26 cellular contexts compared by ENCODE assay signal in genomic region chr10:104247513-104248146, GRCh38. TPM values are rescaled to one million over a fixed set of nuclear protein-coding genes. Genes with fewer than 3 reads are reported as not detected.
DNase-seq lines count a peak whose midpoint lies in the region; ATAC-seq and TF ChIP-seq lines count a peak whose summit lies in the region.
"Had no signal": no experiment of that assay in that cellular context is flagged by ENCODE, and none has a peak within 500 bp of the region (broad histone marks: within the 10 kb centered on the region; RNA-seq: fewer than 3 reads in every experiment).

No MANE protein-coding gene starts in this region.

- WGBS in upper lobe of left lung, 2 donors, result 58 to 67% methylated on average over 3 of the region's 3 CpGs

- CTCF ChIA-PET in activated naive CD4-positive, alpha-beta T cell treated with anti-CD3 and anti-CD28 coated beads for 36 hours (lab: Charles Lee), result interaction anchor here (1.0 to 1.3 kb wide), 2 partner anchors 26 to 27 kb away, joined by 3 to 5 read pairs; no protein-coding TSS in a partner anchor

- intact Hi-C loops in activated naive CD4-positive, alpha-beta T cell treated with anti-CD3 and anti-CD28 coated beads for 36 hours (cut with micrococcal nuclease), result no loop called here
- intact Hi-C loops in tibial artery (cut with DNase I; ENCODE audit: low total_unique reads), result no loop called here

- H3K9me3 Mint-ChIP-seq in activated naive CD4-positive, alpha-beta T cell treated with anti-CD3 and anti-CD28 coated beads for 36 hours, result no peaks in the 10 kb centered on the region
- peaks cover 13% of the 10 kb centered on the region for H3K9me3 Mint-ChIP-seq in T-helper 1 cell treated with Interleukin-12 subunit alpha and Interleukin-12 subunit beta and Interleukin-4 antibody, amounts not matched to agents 30 μg/mL and 1 μg/mL, for 36 hours
- peaks cover 0 to 2% (median 0%) of the 10 kb centered on the region in 9 donors for H3K9me3 Mint-ChIP-seq in naive thymus-derived CD8-positive, alpha-beta T cell
- H3K9me3 Mint-ChIP-seq: CD8-positive, alpha-beta memory T cell had no signal

- H3K4me1 ChIP-seq in upper lobe of left lung (no peaks in the 10 kb centered on the region), tibial artery (no peaks in the 10 kb centered on the region)

- H3K36me3 ChIP-seq in upper lobe of left lung (no peaks in the 10 kb centered on the region), tibial artery (no peaks in the 10 kb centered on the region)
- H3K36me3 ChIP-seq: HAP-1 had no signal

- no peaks in the 10 kb centered on the region for H3K9me3 ChIP-seq in upper lobe of left lung
- no peaks in the 10 kb centered on the region for H3K9me3 ChIP-seq in tibial artery

- peak overlapping the region in 3 of 4 donors; percentile 2 to 57 (median 31) for H3K27ac ChIP-seq in upper lobe of left lung
- no peak overlapping the region for H3K27ac ChIP-seq in tibial artery

- H3K4me3 Mint-ChIP-seq in activated naive CD4-positive, alpha-beta T cell treated with anti-CD3 and anti-CD28 coated beads for 36 hours, result no peak overlapping the region
- H3K4me3 Mint-ChIP-seq in T-helper 1 cell treated with Interleukin-12 subunit alpha and Interleukin-12 subunit beta and Interleukin-4 antibody, amounts not matched to agents 30 μg/mL and 1 μg/mL, for 36 hours, result no peak overlapping the region
- no peak overlapping the region for H3K4me3 Mint-ChIP-seq in naive thymus-derived CD8-positive, alpha-beta T cell
- H3K4me3 Mint-ChIP-seq: CD8-positive, alpha-beta memory T cell; IgD-negative memory B cell; mesothelial cell of epicardium; neural crest cell had no signal

- TF ChIP-seq EP300 in upper lobe of left lung (IDR thresholded peaks at IDR 0.05), result no peak

- TF ChIP-seq CTCF in upper lobe of left lung (IDR thresholded peaks at IDR 0.05), result no peak
- no peak for TF ChIP-seq CTCF in tibial artery (IDR thresholded peaks at IDR 0.05)

- peaks cover 11% of the 10 kb centered on the region for H3K4me1 Mint-ChIP-seq in activated naive CD4-positive, alpha-beta T cell treated with anti-CD3 and anti-CD28 coated beads for 36 hours (ENCODE audit: low read depth)
- peaks cover 20% of the 10 kb centered on the region for H3K4me1 Mint-ChIP-seq in T-helper 1 cell treated with Interleukin-12 subunit alpha and Interleukin-12 subunit beta and Interleukin-4 antibody, amounts not matched to agents 30 μg/mL and 1 μg/mL, for 36 hours (ENCODE audit: low read depth)
- peaks cover 0 to 5% (median 0%) of the 10 kb centered on the region in 4 donors for H3K4me1 Mint-ChIP-seq in naive thymus-derived CD8-positive, alpha-beta T cell
- H3K4me1 Mint-ChIP-seq: CD8-positive, alpha-beta memory T cell; IgD-negative memory B cell had no signal

- peak overlapping the region; percentile 4 for H3K27ac Mint-ChIP-seq in activated naive CD4-positive, alpha-beta T cell treated with anti-CD3 and anti-CD28 coated beads for 36 hours
- peak overlapping the region; percentile 59 for H3K27ac Mint-ChIP-seq in T-helper 1 cell treated with Interleukin-12 subunit alpha and Interleukin-12 subunit beta and Interleukin-4 antibody, amounts not matched to agents 30 μg/mL and 1 μg/mL, for 36 hours
- H3K27ac Mint-ChIP-seq in naive thymus-derived CD8-positive, alpha-beta T cell, result no peak overlapping the region
- H3K27ac Mint-ChIP-seq: CD8-positive, alpha-beta memory T cell; IgD-negative memory B cell; mesothelial cell of epicardium had no signal

- H3K27me3 ChIP-seq in upper lobe of left lung (no peaks in the 10 kb centered on the region), tibial artery (peaks cover 0 to 19% of the 10 kb centered on the region in 2 donors)

- H3K4me3 ChIP-seq in upper lobe of left lung (no peak overlapping the region), tibial artery (no peak overlapping the region)
- H3K4me3 ChIP-seq: HAP-1, smooth muscle cell had no signal

- no peak for TF ChIP-seq POLR2A in erythroblast (IDR thresholded peaks at IDR 0.05; ENCODE audit: low read length)
- no peak for TF ChIP-seq POLR2A in upper lobe of left lung (IDR thresholded peaks at IDR 0.05)

- peaks cover 6% of the 10 kb centered on the region for H3K27me3 Mint-ChIP-seq in activated naive CD4-positive, alpha-beta T cell treated with anti-CD3 and anti-CD28 coated beads for 36 hours (ENCODE audit: low read depth)
- H3K27me3 Mint-ChIP-seq in T-helper 1 cell treated with Interleukin-12 subunit alpha and Interleukin-12 subunit beta and Interleukin-4 antibody, amounts not matched to agents 30 μg/mL and 1 μg/mL, for 36 hours (ENCODE audit: low read depth), result peaks cover 37% of the 10 kb centered on the region
- peaks cover 0 to 11% (median 5%) of the 10 kb centered on the region in 5 donors for H3K27me3 Mint-ChIP-seq in naive thymus-derived CD8-positive, alpha-beta T cell

- peak in 1 of 2 donors; percentile 46 for ATAC-seq in upper lobe of left lung (ENCODE audit: low FRiP score in 2 of 2)
- ATAC-seq in naive thymus-derived CD8-positive, alpha-beta T cell, result no peak
- ATAC-seq: SK-N-SH treated with all-trans-retinoic acid at 6 μM for 48 hours had no signal

- no peaks in the 10 kb centered on the region for H3K36me3 Mint-ChIP-seq in activated naive CD4-positive, alpha-beta T cell treated with anti-CD3 and anti-CD28 coated beads for 36 hours (ENCODE audit: low read depth)
- H3K36me3 Mint-ChIP-seq in T-helper 1 cell treated with Interleukin-12 subunit alpha and Interleukin-12 subunit beta and Interleukin-4 antibody, amounts not matched to agents 30 μg/mL and 1 μg/mL, for 36 hours (ENCODE audit: low read depth), result no peaks in the 10 kb centered on the region
- no peaks in the 10 kb centered on the region for H3K36me3 Mint-ChIP-seq in naive thymus-derived CD8-positive, alpha-beta T cell
- H3K36me3 Mint-ChIP-seq: IgD-negative memory B cell, mesothelial cell of epicardium had no signal

- POLR2A ChIA-PET in naive thymus-derived CD8-positive, alpha-beta T cell (lab: Charles Lee), result interaction anchor here (0.6 kb wide), 1 partner anchor 480 kb away, joined by 3 read pairs; no protein-coding TSS in a partner anchor

- no peak for DNase-seq in activated naive CD4-positive, alpha-beta T cell treated with anti-CD3 and anti-CD28 coated beads for 36 hours
- DNase-seq in activated naive CD4-positive, alpha-beta T cell treated with Interleukin-2 at 50 U/mL for 16 hours, result no peak
- DNase-seq in erythroblast (lab: John Stamatoyannopoulos, UW) (peak; percentile 48 to 53), upper lobe of left lung (no peak), tibial artery (no peak), NCI-H524 (lab: John Stamatoyannopoulos, UW) (no peak)
- no peak for DNase-seq in naive thymus-derived CD8-positive, alpha-beta T cell
- DNase-seq: activated CD4-positive, alpha-beta T cell treated with anti-CD3 and anti-CD28 coated beads for 4 hours; amygdala; CD8-positive, alpha-beta memory T cell; central memory CD4-positive, alpha-beta T cell; DMS53; left cardiac atrium; NCI-H2029; NCI-H446; NK-92 treated with Interleukin-12 subunit alpha and Interleukin-12 subunit beta, amount 100 ng/mL, for 24 hours; RPMI8226; stimulated activated CD8-positive, alpha-beta memory T cell treated with anti-CD3 and anti-CD28 coated beads, Interleukin-4, amount 100 ng/mL, for 48 hours had no signal

RNA-seq across cellular contexts. Expression of gene GSTO1, which starts 7.1 kb away (rescaled TPM):
- total RNA-seq in activated naive CD4-positive, alpha-beta T cell treated with anti-CD3 and anti-CD28 coated beads for 36 hours, result 100 to 1,000 TPM; 197 to 201 TPM
- 100 to 1,000 TPM in 3 of 6 donors, 10 to 100 TPM in 3; 30.4 to 147 (median 102) TPM for total RNA-seq in upper lobe of left lung
- 10 to 100 TPM; 38.7 to 44.3 TPM for total RNA-seq in naive thymus-derived CD8-positive, alpha-beta T cell
- polyA plus RNA-seq in naive thymus-derived CD8-positive, alpha-beta T cell, result 100 to 1,000 TPM; 119 to 135 (median 134) TPM

RNA-seq across cellular contexts. Expression of gene CFAP43, which starts 15.5 kb away (rescaled TPM):
- total RNA-seq in activated naive CD4-positive, alpha-beta T cell treated with anti-CD3 and anti-CD28 coated beads for 36 hours, result not detected
- total RNA-seq in upper lobe of left lung, result 100 to 1,000 TPM in 1 of 6 donors, 10 to 100 TPM in 2, 1 to 10 TPM in 2, under 1 TPM in 1; 0.69 to 121 (median 10.0) TPM
- under 1 TPM; 0.16 to 0.39 TPM for total RNA-seq in naive thymus-derived CD8-positive, alpha-beta T cell
- polyA plus RNA-seq in naive thymus-derived CD8-positive, alpha-beta T cell, result not detected
- total RNA-seq: esophagus mucosa had no signal
- polyA plus RNA-seq: CD8-positive, alpha-beta memory T cell; IgD-negative memory B cell had no signal

RNA-seq across cellular contexts. Expression of gene GSTO2, which starts 21.4 kb away (rescaled TPM):
- total RNA-seq in activated naive CD4-positive, alpha-beta T cell treated with anti-CD3 and anti-CD28 coated beads for 36 hours, result 1 to 10 TPM; 3.0 to 3.6 TPM
- total RNA-seq in upper lobe of left lung, result 10 to 100 TPM in 1 of 6 donors, 1 to 10 TPM in 5; 2.8 to 11.2 (median 7.8) TPM
- total RNA-seq in naive thymus-derived CD8-positive, alpha-beta T cell, result 1 to 10 TPM; 1.4 to 1.5 TPM
- 1 to 10 TPM in 2 of 3 donors, under 1 TPM in 1; 0.15 to 2.0 (median 1.1) TPM for polyA plus RNA-seq in naive thymus-derived CD8-positive, alpha-beta T cell

Comparison
In these comparisons a context has a peak if more than half of its experiments do, and no peak if none do; other contexts are left out.
1. DNase-seq: peak in erythroblast (2 of 2); none in activated naive CD4-positive, alpha-beta T cell treated with anti-CD3 and anti-CD28 coated beads for 36 hours (single experiment), activated naive CD4-positive, alpha-beta T cell treated with Interleukin-2 at 50 U/mL for 16 hours (single experiment), upper lobe of left lung (0 of 2), tibial artery (0 of 2), naive thymus-derived CD8-positive, alpha-beta T cell (0 of 10) and NCI-H524 (0 of 2).
2. H3K27ac Mint-ChIP-seq: peak in activated naive CD4-positive, alpha-beta T cell treated with anti-CD3 and anti-CD28 coated beads for 36 hours (single experiment) and T-helper 1 cell treated with Interleukin-12 subunit alpha and Interleukin-12 subunit beta and Interleukin-4 antibody, amounts not matched to agents 30 μg/mL and 1 μg/mL, for 36 hours (single experiment); none in naive thymus-derived CD8-positive, alpha-beta T cell (0 of 10).
3. H3K27ac ChIP-seq: peak in upper lobe of left lung (3 of 4); none in tibial artery (0 of 2).